Comparison of ENCODE assay signal across 5 cellular contexts in the genomic region with DNA sequence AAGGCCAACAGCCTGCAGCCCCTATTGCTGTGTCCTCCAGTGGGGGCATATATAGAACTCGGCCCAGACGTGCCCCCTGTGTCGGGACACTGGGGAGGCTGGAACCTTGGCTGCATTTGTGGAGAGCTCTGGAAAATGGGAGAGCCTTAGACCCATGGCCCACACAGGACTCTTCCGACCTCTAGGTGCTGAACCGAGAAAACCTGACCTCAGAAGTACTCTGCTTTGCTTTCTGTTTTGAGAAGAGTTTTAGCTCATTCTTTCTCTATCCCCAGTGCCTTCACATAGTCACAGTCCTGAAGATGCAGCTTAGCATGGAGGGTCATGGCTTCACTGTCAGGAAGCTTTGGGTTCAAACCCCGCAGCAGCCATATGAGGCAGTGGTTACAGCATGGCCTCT.
"Had no signal": no experiment of that assay in that cellular context is flagged by ENCODE, and none has a peak within 500 bp of the region (broad histone marks: within the 10 kb centered on the region; RNA-seq: fewer than 3 reads in every experiment).

No MANE protein-coding gene starts in this region.

- H3K4me3 ChIP-seq: GM23338 had no signal

- H3K4me1 Mint-ChIP-seq: GM23338, H9, IgD-negative memory B cell had no signal

- H3K4me3 Mint-ChIP-seq: GM23338, H9, IgD-negative memory B cell had no signal

- H3K27ac Mint-ChIP-seq: GM23338, H9, IgD-negative memory B cell had no signal

- ATAC-seq: GM23338, HepG2 had no signal

- DNase-seq: H9, HCEC 1CT had no signal

- H3K9me3 Mint-ChIP-seq: GM23338, H9, IgD-negative memory B cell had no signal

- H3K4me2 ChIP-seq: GM23338 had no signal

- H2AFZ ChIP-seq: GM23338 had no signal
